Comparison of ENCODE assay signal across 10 cellular contexts in the genomic region with DNA sequence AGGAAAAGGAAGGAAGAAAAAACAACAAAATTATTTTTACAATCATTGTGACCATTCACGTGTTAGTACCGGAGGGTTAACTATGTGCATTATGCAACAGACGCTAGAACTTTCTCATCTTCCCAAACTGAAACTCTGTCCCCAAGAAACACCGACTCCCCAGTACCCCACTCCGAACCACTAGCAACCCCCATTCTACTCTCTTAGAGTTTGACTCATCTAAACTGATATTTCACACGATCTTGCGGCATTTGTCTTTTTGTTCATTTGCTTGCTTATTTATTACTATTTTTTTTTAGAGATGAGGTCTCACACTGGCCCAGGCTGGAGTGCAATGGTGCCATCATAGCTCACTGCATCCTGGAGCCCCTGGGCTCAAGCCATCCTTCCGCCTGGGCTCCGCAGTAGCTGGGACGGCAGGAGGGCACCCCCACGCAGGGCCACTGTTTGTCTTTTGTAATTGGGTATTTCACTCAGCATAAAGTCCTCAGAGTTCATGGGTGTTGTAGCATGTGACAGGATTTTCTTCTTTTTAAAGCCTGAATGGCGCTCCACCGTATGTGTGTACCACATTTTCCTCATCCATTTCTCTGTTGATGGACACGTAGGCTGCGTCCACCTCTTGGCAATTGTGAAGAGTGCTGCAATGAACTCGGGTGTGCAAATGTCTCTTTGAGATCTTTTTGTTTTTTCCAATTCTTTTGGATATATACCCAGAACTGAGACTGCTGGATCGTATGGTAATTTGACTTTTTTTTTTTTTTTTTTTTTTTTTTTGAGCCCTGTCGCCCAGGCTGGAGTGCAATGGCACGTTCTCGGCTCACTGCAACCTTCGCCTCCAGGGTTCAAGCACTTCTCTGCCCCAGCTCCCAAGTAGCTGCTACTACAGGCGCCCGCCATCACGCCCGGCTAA. TPM values are rescaled to one million over a fixed set of nuclear protein-coding genes. Genes with fewer than 3 reads are reported as not detected.
A peak's percentile ranks its signal among the peaks of the same experiment; 100 is the strongest.
DNase-seq lines count a peak whose midpoint lies in the region; ATAC-seq, FAIRE-seq and TF ChIP-seq lines count a peak whose summit lies in the region.
"Had no signal": no experiment of that assay in that cellular context is flagged by ENCODE, and none has a peak within 500 bp of the region (broad histone marks: within the 10 kb centered on the region; RNA-seq: fewer than 3 reads in every experiment).

No MANE protein-coding gene starts in this region.

- in situ Hi-C loops in brain microvascular endothelial cell (cut with HindIII; ENCODE audit: low pct_ligation_motif_present, low sequenced_read_pairs): no loop called here

- POLR2A ChIA-PET in PC-9 (lab: Charles Lee; ENCODE audit: unreplicated experiment): no interaction called here

- DNase-seq in GM19239 (ENCODE audit: insufficient read length, low spot score) (no peak), PC-9 (no peak), endothelial cell (ENCODE audit: low spot score) (no peak), retina (peak; percentile 52), brain microvascular endothelial cell (no peak), mesenteric fat pad (ENCODE audit: low spot score) (no peak)
- DNase-seq: stimulated activated CD4-positive, alpha-beta T cell treated with anti-CD3 and anti-CD28 coated beads, Interleukin-12 subunit alpha, Interleukin-12 subunit beta, amount 100 ng/mL, for 4 hours had no signal

- TF ChIP-seq CTCF in PC-9 (conservative IDR thresholded peaks at IDR 0.05) (no peak), endothelial cell (IDR thresholded peaks at IDR 0.05; ENCODE audit: unreplicated experiment) (no peak), brain microvascular endothelial cell (IDR thresholded peaks at IDR 0.05; ENCODE audit: low read depth, low read length, missing control alignments) (no peak)

- peaks cover 13% of the 10 kb centered on the region; the same call in 1 of the 2 replicates for H3F3A ChIP-seq in PC-9 (ENCODE audit: insufficient read depth, low read depth)

- peak overlapping the region; percentile 71 for H2AFZ ChIP-seq in PC-9

- peaks cover 5% of the 10 kb centered on the region for H3K36me3 Mint-ChIP-seq in endothelial cell (ENCODE audit: low read depth, unreplicated experiment)

- no peak overlapping the region for H3K27ac ChIP-seq in PC-9
- H3K27ac ChIP-seq in brain microvascular endothelial cell: no peak overlapping the region

- H3K4me3 ChIP-seq in PC-9 (peak overlapping the region; percentile 57; the same call in 1 of the 2 replicates), brain microvascular endothelial cell (ENCODE audit: low read depth, low read length) (no peak overlapping the region)

- peak overlapping the region; percentile 76 for H3K4me2 ChIP-seq in PC-9

- H3K9me3 ChIP-seq in PC-9 (ENCODE audit: insufficient read depth, low read depth): no peaks in the 10 kb centered on the region

- peak overlapping the region; percentile 71 for H3K4me3 Mint-ChIP-seq in endothelial cell (ENCODE audit: unreplicated experiment)

- H3K27me3 Mint-ChIP-seq in endothelial cell (ENCODE audit: unreplicated experiment): peaks cover 32% of the 10 kb centered on the region

- H4K20me1 ChIP-seq in PC-9 (ENCODE audit: insufficient read depth): no peaks in the 10 kb centered on the region

- no TSS peak for BruUV-seq in PC-9 (replicated peaks; lab: Mats Ljungman, UMichigan)

- H3K79me2 ChIP-seq in PC-9 (ENCODE audit: low read depth): no peaks in the 10 kb centered on the region

- intact Hi-C loops in PC-9 (cut with micrococcal nuclease; ENCODE audit: unreplicated experiment): no loop called here

- no peak for ATAC-seq in HG03095 (IDR thresholded peaks at IDR 0.05; ENCODE audit: unreplicated experiment)
- no peak for ATAC-seq in HG03571 (IDR thresholded peaks at IDR 0.05; ENCODE audit: unreplicated experiment)

- no peaks in the 10 kb centered on the region for H3K9me3 Mint-ChIP-seq in endothelial cell (ENCODE audit: unreplicated experiment)

- peaks cover 9% of the 10 kb centered on the region for H3K4me1 ChIP-seq in PC-9 (replicated peaks; ENCODE audit: insufficient read depth)

- peak; percentile 73 for FAIRE-seq in GM19239 (lab: Jason Lieb, UNC)
- FAIRE-seq: frontal cortex had no signal

- peaks cover 18% of the 10 kb centered on the region for H3K4me1 Mint-ChIP-seq in endothelial cell (ENCODE audit: unreplicated experiment)

- H3K27ac Mint-ChIP-seq in endothelial cell (ENCODE audit: unreplicated experiment): peak overlapping the region; percentile 77

- no peaks in the 10 kb centered on the region for H3K9me2 ChIP-seq in PC-9 (ENCODE audit: insufficient read depth)

- H3K36me3 ChIP-seq in PC-9 (ENCODE audit: low read depth): no peaks in the 10 kb centered on the region
- no peaks in the 10 kb centered on the region for H3K36me3 ChIP-seq in brain microvascular endothelial cell (replicated peaks)

- CTCF ChIA-PET in PC-9 (lab: Charles Lee): no interaction called here

- H3K27me3 ChIP-seq in PC-9 (ENCODE audit: insufficient read depth, low read depth): no peaks in the 10 kb centered on the region
- peaks cover 89% of the 10 kb centered on the region for H3K27me3 ChIP-seq in brain microvascular endothelial cell (replicated peaks)

RNA-seq across cellular contexts. Expression of a gene that starts 9.5 kb away (rescaled TPM):
- total RNA-seq in PC-9 (2021) (0.28 and 0.33 TPM in 2 replicates), endothelial cell (ENCODE audit: unreplicated experiment) (3.8 TPM), mesenteric fat pad (not detected)
- total RNA-seq: frontal cortex had no signal

RNA-seq across cellular contexts. Expression of a gene that starts 51.5 kb away (rescaled TPM):
- total RNA-seq in PC-9 (2021): 25.4 and 28.3 TPM in 2 replicates
- 33.6 TPM for total RNA-seq in endothelial cell (ENCODE audit: unreplicated experiment)
- 19.9 TPM for total RNA-seq in mesenteric fat pad
